22 cellular contexts compared by ENCODE assay signal in genomic region chr14:24613747-24614146, GRCh38. TPM values are rescaled to one million over a fixed set of nuclear protein-coding genes. Genes with fewer than 3 reads are reported as not detected.
"Had no signal": no experiment of that assay in that cellular context is flagged by ENCODE, and none has a peak within 500 bp of the region (broad histone marks: within the 10 kb centered on the region; RNA-seq: fewer than 3 reads in every experiment).

No MANE protein-coding gene starts in this region.

- H3K36me3 Mint-ChIP-seq: WTC11 had no signal

- H3K27ac ChIP-seq: left ventricle myocardium inferior, neutrophil, pancreas, transverse colon had no signal

- H3K4me1 Mint-ChIP-seq: nephron had no signal

- H3K4me1 ChIP-seq: left ventricle myocardium inferior, pancreas, transverse colon had no signal

- ATAC-seq: pancreas, right cardiac atrium, WTC11 had no signal

- H3K27me3 ChIP-seq: neutrophil, pancreas, transverse colon had no signal

- H3K36me3 ChIP-seq: left ventricle myocardium inferior, neutrophil, pancreas, transverse colon had no signal

- H3K4me3 Mint-ChIP-seq: nephron; T-helper 1 cell treated with Interleukin-12 subunit alpha and Interleukin-12 subunit beta and Interleukin-4 antibody, amounts not matched to agents 30 μg/mL and 1 μg/mL, for 36 hours; WTC11 had no signal

- H3K27ac Mint-ChIP-seq: activated naive CD4-positive, alpha-beta T cell treated with anti-CD3 and anti-CD28 coated beads, Interleukin-2, amount 50 U/mL, for 72 hours; nephron; T-helper 1 cell treated with Interleukin-12 subunit alpha and Interleukin-12 subunit beta and Interleukin-4 antibody, amounts not matched to agents 30 μg/mL and 1 μg/mL, for 36 hours; WTC11 had no signal

- H3K4me3 ChIP-seq: left ventricle myocardium inferior, pancreas, transverse colon had no signal

- H3K9me3 ChIP-seq: neutrophil, pancreas, transverse colon had no signal

- DNase-seq: activated gamma-delta T cell treated with Interleukin-2 at 50 U/mL for 16 hours; aorta; cortex of kidney; erythroblast; foreskin melanocyte; left ventricle myocardium inferior; midbrain; pancreas; right cardiac atrium; stimulated activated CD4-positive, alpha-beta T cell treated with anti-CD3 and anti-CD28 coated beads, Interleukin-4, amount 100 ng/mL, for 24 hours; T1000; transverse colon had no signal

RNA-seq across cellular contexts. Expression of gene GZMH, which starts 4.3 kb away (rescaled TPM):
- total RNA-seq: cerebellum, left ventricle myocardium inferior, lung microvascular endothelial cell, pulmonary artery endothelial cell, temporal lobe, WTC11 had no signal

RNA-seq across cellular contexts. Expression of gene GZMB, which starts 20.2 kb away (rescaled TPM):
- total RNA-seq: cerebellum, lung microvascular endothelial cell, pulmonary artery endothelial cell, temporal lobe had no signal

RNA-seq across cellular contexts. Expression of gene CTSG, which starts 37.7 kb away (rescaled TPM):
- total RNA-seq: activated CD8-positive, alpha-beta memory T cell treated with anti-CD3 and anti-CD28 coated beads for 36 hours; cerebellum; lung microvascular endothelial cell; pulmonary artery endothelial cell; WTC11 had no signal
